Comparison of ENCODE assay signal across 10 cellular contexts in genomic region chr15:34753236-34753894, GRCh38. TPM values are rescaled to one million over a fixed set of nuclear protein-coding genes. Genes with fewer than 3 reads are reported as not detected.
A peak's percentile ranks its signal among the peaks of the same experiment; 100 is the strongest.
DNase-seq lines count a peak whose midpoint lies in the region; ATAC-seq and TF ChIP-seq lines count a peak whose summit lies in the region.
"Had no signal": no experiment of that assay in that cellular context is flagged by ENCODE, and none has a peak within 500 bp of the region (broad histone marks: within the 10 kb centered on the region; RNA-seq: fewer than 3 reads in every experiment).

No MANE protein-coding gene starts in this region.

- TF ChIP-seq RAD21 in HCT116 (IDR thresholded peaks at IDR 0.05; ENCODE audit: low read depth) = no peak

- RAD21 ChIA-PET in HCT116 (lab: Charles Lee; ENCODE audit: low non-redundant PET in 1 of 2, low total read pairs in 2 of 2, uncharacterized antibody in 2 of 2, unreplicated experiment in 2 of 2) = no interaction called here

- H3K4me1 ChIP-seq in HCT116 (ENCODE audit: control insufficient read depth in 1 of 2, insufficient read depth in 2 of 2, low read length in 2 of 2) = no peaks in the 10 kb centered on the region
- no peaks in the 10 kb centered on the region for H3K4me1 ChIP-seq in SJCRH30
- H3K4me1 ChIP-seq in osteoblast (ENCODE audit: insufficient read depth, low read length) = no peaks in the 10 kb centered on the region

- H3K9me3 ChIP-seq in HCT116 (ENCODE audit: control insufficient read depth in 1 of 2, insufficient read depth in 1 of 2, low read depth in 1 of 2, low read length in 2 of 2) (no peaks in the 10 kb centered on the region), SJCRH30 (replicated peaks) (no peaks in the 10 kb centered on the region), osteoblast (ENCODE audit: low read depth, low read length) (no peaks in the 10 kb centered on the region)

- H2AFZ ChIP-seq in HCT116 (ENCODE audit: low read depth, low read length, poor library complexity, severe bottlenecking) = no peak overlapping the region
- H2AFZ ChIP-seq in osteoblast (ENCODE audit: low read length) = no peak overlapping the region

- H3K9me2 ChIP-seq in HCT116 (ENCODE audit: insufficient read depth) = no peaks in the 10 kb centered on the region

- intact Hi-C loops in HCT116 (cut with micrococcal nuclease) = no loop called here

- H3K9ac ChIP-seq in HCT116 (ENCODE audit: low read length) = no peak overlapping the region

- H3K36me3 ChIP-seq in HCT116 (ENCODE audit: control insufficient read depth in 1 of 2, insufficient read depth in 2 of 2, low read length in 2 of 2) = no peaks in the 10 kb centered on the region
- no peaks in the 10 kb centered on the region for H3K36me3 ChIP-seq in SJCRH30
- H3K36me3 ChIP-seq in osteoblast (ENCODE audit: insufficient read depth, low read length) = no peaks in the 10 kb centered on the region

- BruUV-seq in HCT116 (replicated peaks; lab: Mats Ljungman, UMichigan) = no TSS peak

- TF ChIP-seq POLR2A in HCT116 (IDR thresholded peaks at IDR 0.05; ENCODE audit: borderline replicate concordance, extremely low read depth, insufficient read depth, insufficient read length) = no peak

- TF ChIP-seq CTCF in HCT116 (IDR thresholded peaks at IDR 0.05 in 2 of 3, conservative IDR thresholded peaks at IDR 0.05 in 1 of 3; ENCODE audit: borderline replicate concordance in 1 of 3, insufficient read depth in 1 of 3, low read depth in 2 of 3, low read length in 2 of 3) (no peak), osteoblast (IDR thresholded peaks at IDR 0.05; ENCODE audit: extremely low read depth, low read depth, low read length) (no peak)

- H4K20me1 ChIP-seq in HCT116 (ENCODE audit: insufficient read depth) (no peaks in the 10 kb centered on the region), osteoblast (ENCODE audit: insufficient read depth, low read length) (peaks cover 3% of the 10 kb centered on the region)

- H3K79me2 ChIP-seq in HCT116 (ENCODE audit: insufficient read depth, low read length) = no peaks in the 10 kb centered on the region
- no peaks in the 10 kb centered on the region for H3K79me2 ChIP-seq in osteoblast (ENCODE audit: insufficient read depth, low read length)

- CTCF ChIA-PET in HCT116 (lab: Charles Lee) = no interaction called here

- no peak for ATAC-seq in HCT116
- ATAC-seq in esophagus mucosa = no peak
- ATAC-seq: effector memory CD8-positive, alpha-beta T cell had no signal

- peaks cover 54% of the 10 kb centered on the region for H3K27me3 ChIP-seq in HCT116 (ENCODE audit: insufficient read depth, low read length)
- no peaks in the 10 kb centered on the region; the same call in 1 of the 2 replicates for H3K27me3 ChIP-seq in SJCRH30
- peaks cover 47% of the 10 kb centered on the region for H3K27me3 ChIP-seq in osteoblast (ENCODE audit: insufficient read depth, low read length)

- DNase-seq in HCT116 (ENCODE audit: low read depth, low spot score) = no peak
- DNase-seq in SJCRH30 = peak; percentile 76 to 81
- peak; percentile 47 for DNase-seq in fibroblast of peridontal ligament (ENCODE audit: extremely low read depth)
- peak; percentile 90 for DNase-seq in osteoblast (ENCODE audit: insufficient read length, low spot score, missing footprints)
- no peak for DNase-seq in NCI-H2029 treated with DMSO at 0.1 percent for 48 hours (lab: John Stamatoyannopoulos, UW)
- DNase-seq in RPMI8226 = no peak
- no peak for DNase-seq in activated CD4-positive, alpha-beta T cell treated with anti-CD3 and anti-CD28 coated beads, Interleukin-2, amount 50 U/mL, for 1 hour
- DNase-seq: effector memory CD8-positive, alpha-beta T cell; T-helper 9 cell had no signal

- POLR2A ChIA-PET in HCT116 (lab: Charles Lee) = no interaction called here

- no peak overlapping the region for H3K4me3 ChIP-seq in HCT116 (replicated peaks in 1 of 2; ENCODE audit: low read depth in 1 of 2, low read length in 2 of 2)
- H3K4me3 ChIP-seq in SJCRH30 = no peak overlapping the region
- no peak overlapping the region for H3K4me3 ChIP-seq in osteoblast (ENCODE audit: insufficient read depth, low read length)

- H3K27ac ChIP-seq in HCT116 (ENCODE audit: low read depth, low read length) (no peak overlapping the region), SJCRH30 (no peak overlapping the region), osteoblast (ENCODE audit: low read depth, low read length) (no peak overlapping the region)

- H3K4me2 ChIP-seq in HCT116 (ENCODE audit: low read length) (no peak overlapping the region), osteoblast (ENCODE audit: insufficient read depth, low read length) (no peak overlapping the region)

TF ChIP-seq in HCT116, 20 proteins besides CTCF, POLR2A, EP300 and RAD21:
- TF ChIP-seq REST (IDR thresholded peaks at IDR 0.05; ENCODE audit: low read depth) (peak; percentile 73), JUND (IDR thresholded peaks at IDR 0.05) (no peak)

RNA-seq across cellular contexts. Expression of gene GJD2, which starts 1.4 kb away (rescaled TPM):
- total RNA-seq in HCT116 (2021; ENCODE audit: unreplicated experiment) (not detected), osteoblast (not detected in 2 replicates), esophagus mucosa (not detected)
- polyA plus RNA-seq in HCT116 (2012) = not detected in 2 replicates
- not detected in 2 replicates for total RNA-seq in SJCRH30 (2014; rRNA removed; shearing (Covaris generic))

RNA-seq across cellular contexts. Expression of gene ACTC1, which starts 42.0 kb away (rescaled TPM):
- total RNA-seq in HCT116 (2021; ENCODE audit: unreplicated experiment) = not detected
- not detected in 2 replicates for polyA plus RNA-seq in HCT116 (2012)
- 323 and 325 TPM in 2 replicates for total RNA-seq in SJCRH30 (2014; rRNA removed; shearing (Covaris generic))
- total RNA-seq in osteoblast = not detected in 2 replicates
- 0.92 TPM for total RNA-seq in esophagus mucosa

Comparison
In these comparisons a context has a peak if more than half of its experiments do, and no peak if none do; other contexts are left out.
1. DNase-seq: peak in SJCRH30 (2 of 2), fibroblast of peridontal ligament (single experiment) and osteoblast (single experiment); none in HCT116 (single experiment), NCI-H2029 treated with DMSO at 0.1 percent for 48 hours (single experiment), RPMI8226 (single experiment) and activated CD4-positive, alpha-beta T cell treated with anti-CD3 and anti-CD28 coated beads, Interleukin-2, amount 50 U/mL, for 1 hour (single experiment).
2. RNA of gene ACTC1, which starts 42.0 kb away (total RNA-seq): 323 to 325 TPM in SJCRH30; 0.92 TPM in esophagus mucosa (single experiment), not detected in HCT116 (single experiment) and not detected in osteoblast; every median in the first group is over 100 times any median in the second.